Comparison of ENCODE assay signal across 22 cellular contexts in genomic region chr10:35270100-35270499, GRCh38.
DNase-seq lines count a peak whose midpoint lies in the region; ATAC-seq, FAIRE-seq and TF ChIP-seq lines count a peak whose summit lies in the region.
"Had no signal": no experiment of that assay in that cellular context is flagged by ENCODE, and none has a peak within 500 bp of the region (broad histone marks: within the 10 kb centered on the region; RNA-seq: fewer than 3 reads in every experiment).

No MANE protein-coding gene starts in this region.

- no peaks in the 10 kb centered on the region for H3K9me3 ChIP-seq in endothelial cell of umbilical vein (replicated peaks; ENCODE audit: control insufficient read depth, insufficient read depth, low read length)
- no peaks in the 10 kb centered on the region for H3K9me3 ChIP-seq in kidney (ENCODE audit: control insufficient read depth in 1 of 2, low read length in 2 of 2)
- H3K9me3 ChIP-seq: pancreas, uterus had no signal

- dilution Hi-C loops in endothelial cell of umbilical vein (cut with MboI; ENCODE audit: extremely low pct_ligation_motif_present, low sequenced_read_pairs), result no loop called here

- no peak overlapping the region for H3K4me3 Mint-ChIP-seq in activated T-cell treated with anti-CD3 and anti-CD28 coated beads, Interleukin-2, amount 50 U/mL, for 4 hours
- H3K4me3 Mint-ChIP-seq in stimulated activated naive CD8-positive, alpha-beta T cell treated with anti-CD3 and anti-CD28 coated beads, Interleukin-15, amount 100 ng/mL, for 72 hours, result peak overlapping the region in 1 of 2 donors; percentile 9
- H3K4me3 Mint-ChIP-seq: CD4-positive, alpha-beta T cell; dendritic cell treated with granulocyte-macrophage colony-stimulating factor and Interleukin-4, amounts not matched to agents 40 ng/mL and 50 ng/mL, for 4 days had no signal

- POLR2A ChIA-PET in endothelial cell of umbilical vein (lab: Charles Lee), result interaction anchor here (0.8 kb wide), 1 partner anchor 41 kb away, joined by 3 read pairs; no protein-coding TSS in a partner anchor

- H2AFZ ChIP-seq in endothelial cell of umbilical vein (ENCODE audit: low read depth, low read length), result no peak overlapping the region

- intact Hi-C loops in endothelial cell of umbilical vein (cut with micrococcal nuclease), result no loop called here
- intact Hi-C loops in kidney (cut with DNase I), result no loop called here

- H3K36me3 Mint-ChIP-seq in activated T-cell treated with anti-CD3 and anti-CD28 coated beads, Interleukin-2, amount 50 U/mL, for 4 hours (ENCODE audit: insufficient read depth), result no peaks in the 10 kb centered on the region

- peak; percentile 69 to 72 for ATAC-seq in activated T-cell treated with anti-CD3 and anti-CD28 coated beads, Interleukin-2, amount 50 U/mL, for 4 hours
- ATAC-seq in stimulated activated naive CD8-positive, alpha-beta T cell treated with anti-CD3 and anti-CD28 coated beads, Interleukin-15, amount 100 ng/mL, for 72 hours, result peak; percentile 83
- no peak for ATAC-seq in HG03520 (IDR thresholded peaks at IDR 0.05; ENCODE audit: unreplicated experiment)
- ATAC-seq: HCT116, pancreas had no signal

- peaks cover 4% of the 10 kb centered on the region for H3K9me3 Mint-ChIP-seq in activated T-cell treated with anti-CD3 and anti-CD28 coated beads, Interleukin-2, amount 50 U/mL, for 4 hours
- H3K9me3 Mint-ChIP-seq in stimulated activated naive CD8-positive, alpha-beta T cell treated with anti-CD3 and anti-CD28 coated beads, Interleukin-15, amount 100 ng/mL, for 72 hours, result no peaks in the 10 kb centered on the region
- H3K9me3 Mint-ChIP-seq: CD4-positive, alpha-beta T cell; dendritic cell treated with granulocyte-macrophage colony-stimulating factor and Interleukin-4, amounts not matched to agents 40 ng/mL and 50 ng/mL, for 4 days had no signal

- H3K27me3 Mint-ChIP-seq in activated T-cell treated with anti-CD3 and anti-CD28 coated beads, Interleukin-2, amount 50 U/mL, for 4 hours (ENCODE audit: low read depth), result no peaks in the 10 kb centered on the region
- peaks cover 7% of the 10 kb centered on the region for H3K27me3 Mint-ChIP-seq in stimulated activated naive CD8-positive, alpha-beta T cell treated with anti-CD3 and anti-CD28 coated beads, Interleukin-15, amount 100 ng/mL, for 72 hours

- no peak overlapping the region for H3K4me2 ChIP-seq in endothelial cell of umbilical vein (ENCODE audit: insufficient read depth, low read length)

- no peaks in the 10 kb centered on the region for H3K4me1 ChIP-seq in endothelial cell of umbilical vein (ENCODE audit: control insufficient read depth, extremely low read depth, insufficient read depth, low read length)
- peaks cover 10 to 11% of the 10 kb centered on the region in 2 donors for H3K4me1 ChIP-seq in kidney (ENCODE audit: control insufficient read depth in 1 of 2, insufficient read depth in 1 of 2, low read depth in 1 of 2, low read length in 2 of 2)
- H3K4me1 ChIP-seq: pancreas, uterus had no signal

- peak overlapping the region in 1 of 2 donors; percentile 2 for H3K27ac Mint-ChIP-seq in stimulated activated naive CD8-positive, alpha-beta T cell treated with anti-CD3 and anti-CD28 coated beads, Interleukin-15, amount 100 ng/mL, for 72 hours
- H3K27ac Mint-ChIP-seq: CD4-positive, alpha-beta T cell had no signal

- H3K9ac ChIP-seq in endothelial cell of umbilical vein (replicated peaks; ENCODE audit: extremely low read depth, insufficient read depth, low read length) (no peak overlapping the region), kidney (ENCODE audit: low read length in 2 of 2) (no peak overlapping the region)

- H3K27ac ChIP-seq in endothelial cell of umbilical vein (ENCODE audit: insufficient read depth, low read depth, low read length) (no peak overlapping the region), kidney (ENCODE audit: low read depth in 2 of 2, low read length in 2 of 2) (no peak overlapping the region)
- H3K27ac ChIP-seq: epithelial cell of prostate, HL-60, pancreas, uterus had no signal

- H3K36me3 ChIP-seq in endothelial cell of umbilical vein (ENCODE audit: control insufficient read depth in 2 of 2, extremely low read depth in 1 of 2, insufficient read depth in 2 of 2, low read length in 2 of 2) (no peaks in the 10 kb centered on the region), kidney (ENCODE audit: control insufficient read depth in 1 of 2, insufficient read depth in 2 of 2, low read length in 2 of 2) (no peaks in the 10 kb centered on the region)
- H3K36me3 ChIP-seq: pancreas, uterus had no signal

- H3K4me3 ChIP-seq in endothelial cell of umbilical vein (replicated peaks in 1 of 3; ENCODE audit: insufficient read depth in 1 of 3, low read depth in 1 of 3, low read length in 3 of 3) (no peak overlapping the region), kidney (ENCODE audit: low read length in 2 of 2) (no peak overlapping the region)
- H3K4me3 ChIP-seq: pancreas, uterus had no signal

- no peaks in the 10 kb centered on the region for H3K27me3 ChIP-seq in endothelial cell of umbilical vein (ENCODE audit: control insufficient read depth in 2 of 2, insufficient read depth in 2 of 2, low read length in 2 of 2)
- H3K27me3 ChIP-seq: pancreas, uterus had no signal

- H3K79me2 ChIP-seq in endothelial cell of umbilical vein (ENCODE audit: control insufficient read depth, insufficient read depth, low read length), result no peaks in the 10 kb centered on the region

- DNase-seq in activated T-cell treated with anti-CD3 and anti-CD28 coated beads, Interleukin-2, amount 50 U/mL, for 4 hours, result no peak
- no peak for DNase-seq in activated T-cell treated with anti-CD3 and anti-CD28 coated beads for 4 hours
- peak; percentile 18 for DNase-seq in OCI-M1 (lab: John Stamatoyannopoulos, UW)
- DNase-seq in endothelial cell of umbilical vein (ENCODE audit: low read depth, low spot score), result no peak
- no peak for DNase-seq in stimulated activated naive CD8-positive, alpha-beta T cell treated with anti-CD3 and anti-CD28 coated beads, Interleukin-15, amount 100 ng/mL, for 72 hours
- no peak for DNase-seq in kidney
- DNase-seq in stimulated activated CD4-positive, alpha-beta T cell treated with anti-CD3 and anti-CD28 coated beads, Interleukin-1b, Interleukin-23, amount 100 ng/mL, for 48 hours, result no peak
- DNase-seq: activated CD4-positive, alpha-beta T cell treated with anti-CD3 and anti-CD28 coated beads for 1 hour; activated CD8-positive, alpha-beta memory T cell treated with anti-CD3 and anti-CD28 coated beads, Interleukin-2, amount 50 U/mL, for 48 hours; CD4-positive, alpha-beta T cell; foreskin melanocyte; NCI-H187 treated with DMSO at 0.1 percent for 48 hours; pancreas; stimulated activated CD4-positive, alpha-beta T cell treated with anti-CD3 and anti-CD28 coated beads, Interleukin-2, amount 100 ng/mL, for 24 hours; T1000; uterus had no signal

- FAIRE-seq in endothelial cell of umbilical vein (lab: Jason Lieb, UNC) (no peak), kidney (lab: Jason Lieb, UNC) (no peak)
- FAIRE-seq: keratinocyte, pancreas had no signal

- CTCF ChIA-PET in endothelial cell of umbilical vein (lab: Charles Lee), result no interaction called here

- no peak for TF ChIP-seq POLR2A in endothelial cell of umbilical vein (IDR thresholded peaks at IDR 0.05; ENCODE audit: low read depth, low read length)

- H3K4me1 Mint-ChIP-seq in activated T-cell treated with anti-CD3 and anti-CD28 coated beads, Interleukin-2, amount 50 U/mL, for 4 hours (ENCODE audit: low read depth), result peaks cover 9% of the 10 kb centered on the region
- peaks cover 20% of the 10 kb centered on the region for H3K4me1 Mint-ChIP-seq in stimulated activated naive CD8-positive, alpha-beta T cell treated with anti-CD3 and anti-CD28 coated beads, Interleukin-15, amount 100 ng/mL, for 72 hours

- no peak for TF ChIP-seq CTCF in endothelial cell of umbilical vein (IDR thresholded peaks at IDR 0.05; ENCODE audit: extremely low read depth in 1 of 2, insufficient read depth in 1 of 2, low read depth in 1 of 2, low read length in 2 of 2)
- no peak for TF ChIP-seq CTCF in kidney (IDR thresholded peaks at IDR 0.05; ENCODE audit: borderline replicate concordance, extremely low read depth, insufficient read depth)

- no peaks in the 10 kb centered on the region for H4K20me1 ChIP-seq in endothelial cell of umbilical vein (replicated peaks; ENCODE audit: control insufficient read depth, extremely low read depth, insufficient read depth, low read length)

- H3K9me1 ChIP-seq in endothelial cell of umbilical vein (replicated peaks; ENCODE audit: control insufficient read depth, extremely low read depth, insufficient read depth, low read length), result no peaks in the 10 kb centered on the region

- BruUV-seq in endothelial cell of umbilical vein (replicated peaks; lab: Mats Ljungman, UMichigan), result no TSS peak

TF ChIP-seq in endothelial cell of umbilical vein, 7 proteins besides CTCF, POLR2A, EP300 and RAD21:
- TF ChIP-seq FOS (IDR thresholded peaks at IDR 0.05; ENCODE audit: borderline replicate concordance, insufficient read depth, low read length) (peak; percentile 34), POLR2AphosphoS5 (IDR thresholded peaks at IDR 0.05; ENCODE audit: insufficient read depth, low read depth, low read length) (no peak)
